15 cellular contexts compared by ENCODE assay signal in the genomic region with DNA sequence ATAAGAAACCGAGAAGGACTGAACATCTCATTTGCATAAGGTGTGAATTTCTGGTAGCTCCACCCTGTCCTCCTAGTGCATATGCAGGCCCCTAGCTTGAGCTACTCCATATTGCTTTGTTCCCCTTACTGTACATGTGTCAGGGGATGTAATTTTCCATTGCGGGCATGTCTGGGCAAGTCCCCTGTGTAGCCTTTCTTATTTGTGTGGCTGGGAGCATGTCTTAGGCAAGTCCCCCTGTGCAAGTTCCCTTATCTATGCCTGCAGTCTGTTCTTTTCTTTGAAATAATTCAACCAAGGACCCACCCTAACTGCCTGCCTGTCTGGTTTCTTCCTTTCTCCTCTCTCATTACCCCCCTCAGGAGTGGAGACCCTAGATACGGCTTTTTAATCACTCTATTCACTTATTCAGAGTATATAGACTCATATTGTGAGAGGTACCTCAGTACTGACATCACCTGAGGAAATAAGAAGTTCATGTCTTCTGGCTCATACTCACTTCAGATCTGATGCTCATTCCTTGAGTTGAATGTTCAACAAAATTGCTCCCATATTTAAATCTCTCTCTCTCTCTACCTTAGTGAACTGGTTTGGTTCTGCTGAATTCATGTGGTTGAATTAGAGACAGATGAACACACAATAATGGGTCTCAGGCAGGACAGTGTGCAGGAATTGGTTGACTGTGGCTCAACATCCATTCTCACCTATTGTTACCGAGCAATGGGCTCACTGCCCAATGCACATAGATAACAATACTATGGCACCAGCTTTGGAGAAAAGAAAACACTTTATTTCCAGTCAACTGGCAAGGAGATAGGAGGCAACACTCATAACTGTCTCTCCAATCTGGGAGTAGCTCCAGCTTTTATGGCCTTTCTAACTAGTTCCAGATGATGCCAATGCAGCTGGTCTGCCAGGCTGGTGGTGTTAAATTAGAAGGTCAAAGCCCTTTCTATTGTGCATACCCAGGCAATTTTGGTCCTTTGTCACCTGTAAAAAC. TPM values are rescaled to one million over a fixed set of nuclear protein-coding genes. Genes with fewer than 3 reads are reported as not detected.
DNase-seq lines count a peak whose midpoint lies in the region; ATAC-seq, FAIRE-seq and TF ChIP-seq lines count a peak whose summit lies in the region.
"Had no signal": no experiment of that assay in that cellular context is flagged by ENCODE, and none has a peak within 500 bp of the region (broad histone marks: within the 10 kb centered on the region; RNA-seq: fewer than 3 reads in every experiment).

No MANE protein-coding gene starts in this region.

- no TSS peak for BruUV-seq in K562 (replicated peaks; lab: Mats Ljungman, UMichigan)

- H3K4me2 ChIP-seq in K562 (ENCODE audit: insufficient read depth, low read length) (no peak overlapping the region), trophoblast cell (ENCODE audit: low read length) (no peak overlapping the region), osteoblast (ENCODE audit: insufficient read depth, low read length) (no peak overlapping the region)

- no peaks in the 10 kb centered on the region for H4K20me1 ChIP-seq in K562 (replicated peaks; ENCODE audit: control insufficient read depth, insufficient read depth, low read length)
- no peaks in the 10 kb centered on the region for H4K20me1 ChIP-seq in osteoblast (ENCODE audit: insufficient read depth, low read length)

- peak overlapping the region; percentile 32 for H4K91ac ChIP-seq in trophoblast cell (ENCODE audit: low read depth, low read length)

- POLR2A ChIA-PET in activated CD4-positive, alpha-beta memory T cell treated with anti-CD3 and anti-CD28 coated beads for 36 hours (lab: Charles Lee), result no interaction called here
- POLR2A ChIA-PET in activated CD4-positive, alpha-beta memory T cell treated with anti-CD3 and anti-CD28 coated beads, Interleukin-2, amount 10 ng/mL, durations not matched to agents 7 days and 5 days (lab: Charles Lee), result no interaction called here
- POLR2A ChIA-PET in K562 (lab: Yijun Ruan, JAX), result interaction anchor here (0.6 to 1.2 kb wide), 3 partner anchors 9 to 50 kb away, joined by 3 to 5 read pairs (median 3); no protein-coding TSS in a partner anchor

- peak overlapping the region; percentile 1 for H2BK120ac ChIP-seq in trophoblast cell (ENCODE audit: insufficient read depth, low read length, poor library complexity)

- no peak overlapping the region for H3K18ac ChIP-seq in trophoblast cell (ENCODE audit: low read length)

- H3K9me3 Mint-ChIP-seq in activated CD4-positive, alpha-beta memory T cell treated with anti-CD3 and anti-CD28 coated beads for 36 hours, result peaks cover 6% of the 10 kb centered on the region
- H3K9me3 Mint-ChIP-seq in activated CD4-positive, alpha-beta memory T cell treated with anti-CD3 and anti-CD28 coated beads, Interleukin-2, amount 10 ng/mL, durations not matched to agents 7 days and 5 days, result peaks cover 4% of the 10 kb centered on the region

- no peak overlapping the region for H3K4me3 Mint-ChIP-seq in activated CD4-positive, alpha-beta memory T cell treated with anti-CD3 and anti-CD28 coated beads for 36 hours
- no peak overlapping the region for H3K4me3 Mint-ChIP-seq in activated CD4-positive, alpha-beta memory T cell treated with anti-CD3 and anti-CD28 coated beads, Interleukin-2, amount 10 ng/mL, durations not matched to agents 7 days and 5 days
- H3K4me3 Mint-ChIP-seq: dendritic cell treated with granulocyte-macrophage colony-stimulating factor and Interleukin-4, amounts not matched to agents 40 ng/mL and 50 ng/mL, for 4 days had no signal

- no peaks in the 10 kb centered on the region for H3K9me1 ChIP-seq in K562 (ENCODE audit: control insufficient read depth, insufficient read depth, low read length)

- intact Hi-C loops in activated CD4-positive, alpha-beta memory T cell treated with anti-CD3 and anti-CD28 coated beads for 36 hours (cut with micrococcal nuclease), result no loop called here
- intact Hi-C loops in K562 (cut with micrococcal nuclease), result no loop called here

- no peak for DNase-seq in activated CD4-positive, alpha-beta memory T cell treated with anti-CD3 and anti-CD28 coated beads for 36 hours
- DNase-seq in activated CD4-positive, alpha-beta memory T cell treated with anti-CD3 and anti-CD28 coated beads, Interleukin-2, amount 10 ng/mL, durations not matched to agents 7 days and 5 days, result no peak
- peak; percentile 17 for DNase-seq in LHCN-M2 (ENCODE audit: low read depth)
- no peak for DNase-seq in K562 (ENCODE audit: extremely low read depth in 1 of 4, low spot score in 3 of 4)
- DNase-seq in trophoblast cell, result no peak
- no peak for DNase-seq in osteoblast (ENCODE audit: insufficient read length, low spot score, missing footprints)
- DNase-seq: AML-193; NCI-H1436 treated with DMSO at 0.1 percent for 48 hours; psoas muscle; stimulated activated CD4-positive, alpha-beta T cell treated with anti-CD3 and anti-CD28 coated beads, Interleukin-4, amount 100 ng/mL, for 1 hour had no signal

- peaks cover 0 to 2% of the 10 kb centered on the region in 2 experiments; a peak in 2 of 5 replicates for H3K27me3 ChIP-seq in K562 (ENCODE audit: control insufficient read depth in 2 of 2, insufficient read depth in 2 of 2, low read length in 2 of 2)
- H3K27me3 ChIP-seq in trophoblast cell (ENCODE audit: insufficient read depth, low read length), result no peaks in the 10 kb centered on the region
- H3K27me3 ChIP-seq in osteoblast (ENCODE audit: insufficient read depth, low read length), result peaks cover 5% of the 10 kb centered on the region

- H3K27ac ChIP-seq in K562 (ENCODE audit: extremely low read depth, low read depth, low read length), result no peak overlapping the region
- H3K27ac ChIP-seq in trophoblast cell (ENCODE audit: low read depth, low read length), result peak overlapping the region; percentile 3
- H3K27ac ChIP-seq in osteoblast (ENCODE audit: low read depth, low read length), result no peak overlapping the region
- H3K27ac ChIP-seq: psoas muscle, RWPE1 had no signal

- peak overlapping the region; percentile 52 for H2BK5ac ChIP-seq in trophoblast cell (ENCODE audit: low read depth, low read length, poor library complexity)

- no peak overlapping the region for H3K23ac ChIP-seq in trophoblast cell (ENCODE audit: low read length)

- H4K12ac ChIP-seq in trophoblast cell (ENCODE audit: low read depth, low read length), result no peak overlapping the region

- H3K36me3 ChIP-seq in K562 (ENCODE audit: control insufficient read depth, insufficient read depth, low read length), result no peaks in the 10 kb centered on the region
- H3K36me3 ChIP-seq in trophoblast cell (ENCODE audit: control insufficient read depth in 1 of 2, insufficient read depth in 2 of 2, low read length in 2 of 2), result no peaks in the 10 kb centered on the region
- H3K36me3 ChIP-seq in osteoblast (ENCODE audit: insufficient read depth, low read length), result no peaks in the 10 kb centered on the region

- CTCF ChIA-PET in activated CD4-positive, alpha-beta memory T cell treated with anti-CD3 and anti-CD28 coated beads for 36 hours (lab: Charles Lee), result no interaction called here
- CTCF ChIA-PET in activated CD4-positive, alpha-beta memory T cell treated with anti-CD3 and anti-CD28 coated beads, Interleukin-2, amount 10 ng/mL, durations not matched to agents 7 days and 5 days (lab: Charles Lee), result interaction anchor here (0.7 kb wide), 1 partner anchor 137 kb away, joined by 3 read pairs; no protein-coding TSS in a partner anchor
- CTCF ChIA-PET in K562 (lab: Yijun Ruan, JAX; ENCODE audit: low intra/inter-chr PET ratio), result no interaction called here

- peaks cover 3% of the 10 kb centered on the region for H3K79me1 ChIP-seq in trophoblast cell (ENCODE audit: low read length)

- no peak overlapping the region for H3K14ac ChIP-seq in trophoblast cell (ENCODE audit: low read length)

- no peak overlapping the region for H2AFZ ChIP-seq in K562 (ENCODE audit: low read depth, low read length)
- H2AFZ ChIP-seq in trophoblast cell (ENCODE audit: insufficient read depth, low read length, poor library complexity), result no peak overlapping the region
- H2AFZ ChIP-seq in osteoblast (ENCODE audit: low read length), result no peak overlapping the region

- H2BK12ac ChIP-seq in trophoblast cell (ENCODE audit: low read length), result no peak overlapping the region

- TF ChIP-seq CTCF in K562 (IDR thresholded peaks at IDR 0.05 in 2 of 3, conservative IDR thresholded peaks at IDR 0.05 in 1 of 3; ENCODE audit: insufficient read depth in 2 of 3, low read depth in 1 of 3, low read length in 3 of 3), result no peak
- TF ChIP-seq CTCF in osteoblast (IDR thresholded peaks at IDR 0.05; ENCODE audit: extremely low read depth, low read depth, low read length), result no peak

- peak overlapping the region; percentile 13 for H3K27ac Mint-ChIP-seq in activated CD4-positive, alpha-beta memory T cell treated with anti-CD3 and anti-CD28 coated beads for 36 hours
- no peak overlapping the region for H3K27ac Mint-ChIP-seq in activated CD4-positive, alpha-beta memory T cell treated with anti-CD3 and anti-CD28 coated beads, Interleukin-2, amount 10 ng/mL, durations not matched to agents 7 days and 5 days
- H3K27ac Mint-ChIP-seq: activated T-helper 2 cell treated with anti-CD3 and anti-CD28 coated beads, Interferon-gamma antibody, Interleukin-2, Interleukin-4, amounts not matched to agents 10 μg/mL and 5 μg/mL and 100 μg/mL, durations not matched to agents 14 hours and 24 hours and 36 hours; dendritic cell treated with granulocyte-macrophage colony-stimulating factor and Interleukin-4, amounts not matched to agents 40 ng/mL and 50 ng/mL, for 4 days had no signal

- H3K9me3 ChIP-seq in K562 (replicated peaks; ENCODE audit: control insufficient read depth, insufficient read depth, low read depth, low read length) (0 out of 2 replicates have a peak, but pooled peaks cover 3% of the 10 kb centered on the region), trophoblast cell (ENCODE audit: insufficient read depth, low read depth, low read length) (peaks cover 2% of the 10 kb centered on the region), osteoblast (ENCODE audit: low read depth, low read length) (no peaks in the 10 kb centered on the region)
- H3K9me3 ChIP-seq: psoas muscle had no signal

- no peak for TF ChIP-seq RAD21 in K562 (CRISPR knock-in tag; conservative IDR thresholded peaks at IDR 0.05 in 1 of 2, IDR thresholded peaks at IDR 0.05 in 1 of 2)

- no peaks in the 10 kb centered on the region for H3K79me2 ChIP-seq in K562 (ENCODE audit: control insufficient read depth, insufficient read depth, low read length)
- no peaks in the 10 kb centered on the region for H3K79me2 ChIP-seq in trophoblast cell (ENCODE audit: control insufficient read depth, insufficient read depth, low read length, poor library complexity)
- H3K79me2 ChIP-seq in osteoblast (ENCODE audit: insufficient read depth, low read length), result no peaks in the 10 kb centered on the region

- H4K8ac ChIP-seq in trophoblast cell (ENCODE audit: low read depth, low read length), result no peak overlapping the region

- no peaks in the 10 kb centered on the region for H3K4me1 Mint-ChIP-seq in activated CD4-positive, alpha-beta memory T cell treated with anti-CD3 and anti-CD28 coated beads for 36 hours (ENCODE audit: low read depth)
- H3K4me1 Mint-ChIP-seq in activated CD4-positive, alpha-beta memory T cell treated with anti-CD3 and anti-CD28 coated beads, Interleukin-2, amount 10 ng/mL, durations not matched to agents 7 days and 5 days, result peaks cover 4% of the 10 kb centered on the region

- in situ Hi-C loops in K562 (cut with MboI), result no loop called here

- H2AK5ac ChIP-seq in trophoblast cell (ENCODE audit: low read length), result no peak overlapping the region

- H3K9ac ChIP-seq in K562 (ENCODE audit: insufficient read depth in 1 of 2, low read depth in 2 of 2, low read length in 2 of 2) (no peak overlapping the region), trophoblast cell (ENCODE audit: low read length) (no peak overlapping the region)

- peak; percentile 6 for FAIRE-seq in K562 (lab: Jason Lieb, UNC)

- no peak for TF ChIP-seq EP300 in K562 (IDR thresholded peaks at IDR 0.05; ENCODE audit: low read length)

- no peak for TF ChIP-seq POLR2A in K562 (conservative IDR thresholded peaks at IDR 0.05)

- no peak overlapping the region for H3K4ac ChIP-seq in trophoblast cell (ENCODE audit: low read depth, low read length)

- H3K27me3 Mint-ChIP-seq in activated CD4-positive, alpha-beta memory T cell treated with anti-CD3 and anti-CD28 coated beads for 36 hours, result peaks cover 2% of the 10 kb centered on the region
- peaks cover 10% of the 10 kb centered on the region for H3K27me3 Mint-ChIP-seq in activated CD4-positive, alpha-beta memory T cell treated with anti-CD3 and anti-CD28 coated beads, Interleukin-2, amount 10 ng/mL, durations not matched to agents 7 days and 5 days

- WGBS in K562 (ENCODE audit: insufficient coverage, low coverage, missing lambda C conversion rate), result 1% methylated on average over 4 of the region's 4 CpGs
- no CpG with 5 or more reads among the region's 4 CpGs for whole genome bisulfite sequencing in trophoblast cell (ENCODE audit: extremely low coverage, insufficient coverage, insufficient read length)

- H3K4me3 ChIP-seq in K562 (no peak overlapping the region), trophoblast cell (ENCODE audit: low read depth, low read length) (no peak overlapping the region), osteoblast (ENCODE audit: insufficient read depth, low read length) (no peak overlapping the region)
- H3K4me3 ChIP-seq: psoas muscle had no signal

- H3K4me1 ChIP-seq in K562 (replicated peaks in 1 of 2; ENCODE audit: control insufficient read depth in 2 of 2, insufficient read depth in 2 of 2, low read length in 2 of 2) (no peaks in the 10 kb centered on the region), trophoblast cell (ENCODE audit: control insufficient read depth in 1 of 2, insufficient read depth in 2 of 2, low read length in 2 of 2) (no peaks in the 10 kb centered on the region), osteoblast (ENCODE audit: insufficient read depth, low read length) (no peaks in the 10 kb centered on the region)

- no peaks in the 10 kb centered on the region for H3K36me3 Mint-ChIP-seq in activated CD4-positive, alpha-beta memory T cell treated with anti-CD3 and anti-CD28 coated beads for 36 hours
- H3K36me3 Mint-ChIP-seq in activated CD4-positive, alpha-beta memory T cell treated with anti-CD3 and anti-CD28 coated beads, Interleukin-2, amount 10 ng/mL, durations not matched to agents 7 days and 5 days (ENCODE audit: low read depth), result peaks cover 4% of the 10 kb centered on the region

- no peak for ATAC-seq in K562
- no peak for ATAC-seq in GM19328 (IDR thresholded peaks at IDR 0.05; ENCODE audit: unreplicated experiment)
- ATAC-seq in HG03045 (IDR thresholded peaks at IDR 0.05; ENCODE audit: unreplicated experiment), result no peak
- ATAC-seq: psoas muscle had no signal

RNA-seq across cellular contexts. Expression of gene NPL, which starts 27.9 kb away (rescaled TPM):
- total RNA-seq in activated CD4-positive, alpha-beta memory T cell treated with anti-CD3 and anti-CD28 coated beads for 36 hours, result 1 to 10 TPM; 3.8 to 7.8 TPM
- total RNA-seq in activated CD4-positive, alpha-beta memory T cell treated with anti-CD3 and anti-CD28 coated beads, Interleukin-2, amount 10 ng/mL, durations not matched to agents 7 days and 5 days, result 1 to 10 TPM; 3.7 to 5.0 TPM
- total RNA-seq in LHCN-M2 (2014; rRNA removed) (3.2 and 4.2 TPM in 2 replicates), K562 (2014; rRNA removed) (7.3 and 9.9 TPM in 2 replicates), K562 (2014; rRNA removed; fragmentation: Illumina TruSeq; extraction: Trizol) (13.4 and 17.9 TPM in 2 replicates), K562 (2015; rRNA removed; fragmentation: Illumina TruSeq; extraction: Trizol) (11.5 and 15.8 TPM in 2 replicates), K562 (2021) (14.3 and 15.0 TPM in 2 replicates), osteoblast (1.5 and 2.5 TPM in 2 replicates)
- 1.3 TPM for polyA plus RNA-seq in LHCN-M2 (2012)
- 10.3 and 14.9 TPM in 2 replicates for total RNA-seq in K562 (2011; cell fraction: chromatin; rRNA removed; ENCODE audit: low replicate concordance)
- 5.8 and 6.1 TPM in 2 replicates for total RNA-seq in K562 (2011; cell fraction: nucleolus; rRNA removed)
- total RNA-seq in K562 (2011; cell fraction: nucleoplasm; rRNA removed), result 13.4 and 17.6 TPM in 2 replicates
- polyA plus RNA-seq in K562 (2011; rRNA removed) (8.8 and 10.2 TPM in 2 replicates), K562 (2014; fragmentation: Illumina TruSeq; extraction: Trizol) (14.7 and 19.2 TPM in 2 replicates), K562 (2014; fragmentation: Nextera tagmentation; extraction: Ambion mirVana) (10 to 100 TPM; 20.8 to 22.3 TPM), K562 (2014; rRNA removed) (14.0 and 14.2 TPM in 2 replicates)
- 4.3 and 11.9 TPM in 2 replicates for polyA plus RNA-seq in K562 (2011; cell fraction: cytosol; rRNA removed)
- 15.2 and 18.7 TPM in 2 replicates for polyA plus RNA-seq in K562 (2011; cell fraction: nucleus; rRNA removed)
- 13.2 and 29.8 TPM in 2 replicates for polyA plus RNA-seq in K562 (2012)
- 13.2 and 21.9 TPM in 2 replicates for polyA minus RNA-seq in K562 (2011; rRNA and poly(A)+ RNA removed)
- 3.3 and 5.7 TPM in 2 replicates for polyA minus RNA-seq in K562 (2011; cell fraction: cytosol; rRNA and poly(A)+ RNA removed)
- 3.5 and 6.0 TPM in 2 replicates for polyA minus RNA-seq in K562 (2011; cell fraction: nucleus; rRNA and poly(A)+ RNA removed)
- 1.7 and 2.2 TPM in 2 replicates for polyA plus RNA-seq in trophoblast cell (2013)
